In the genomic region with DNA sequence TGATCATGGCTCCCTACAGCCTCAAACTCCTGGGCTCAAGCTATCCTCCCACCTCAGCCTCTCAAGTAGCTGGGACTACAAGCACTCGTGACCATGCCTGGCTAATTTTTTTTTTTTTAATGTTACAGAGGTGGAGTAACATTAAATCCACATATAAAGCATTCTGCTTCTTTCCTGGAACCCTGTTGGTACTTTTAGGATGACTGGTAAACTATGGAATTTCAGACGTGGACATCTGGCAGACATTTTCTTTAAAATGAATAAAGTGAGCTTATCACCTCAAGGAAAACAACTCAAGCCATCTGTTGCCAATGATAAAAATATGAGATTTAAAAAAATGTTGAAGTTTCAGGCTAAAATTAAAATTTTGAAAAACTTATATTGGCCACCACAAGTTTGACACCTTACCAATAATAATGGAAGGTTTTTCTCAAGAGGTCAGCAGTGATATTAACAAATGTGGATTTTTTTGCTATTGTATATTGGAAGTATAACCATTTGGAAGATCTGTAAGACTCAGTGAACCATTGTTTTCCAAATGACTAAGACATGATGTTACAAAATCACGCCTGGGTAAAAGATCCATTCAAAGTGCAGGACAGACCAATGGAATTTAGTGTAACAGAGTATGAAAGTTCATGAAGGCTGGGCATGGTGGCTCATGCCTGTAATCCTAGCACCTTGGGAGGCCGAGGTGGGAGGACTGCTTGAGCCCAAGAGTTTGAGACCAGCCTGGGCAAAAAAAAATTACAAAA, we compare ENCODE assay signal across 21 cellular contexts. TPM values are rescaled to one million over a fixed set of nuclear protein-coding genes. Genes with fewer than 3 reads are reported as not detected.
DNase-seq lines count a peak whose midpoint lies in the region; ATAC-seq and TF ChIP-seq lines count a peak whose summit lies in the region.
"Had no signal": no experiment of that assay in that cellular context is flagged by ENCODE, and none has a peak within 500 bp of the region (broad histone marks: within the 10 kb centered on the region; RNA-seq: fewer than 3 reads in every experiment).

No MANE protein-coding gene starts in this region.

- H3K27me3 ChIP-seq in RWPE2 (ENCODE audit: insufficient read depth, poor library complexity, severe bottlenecking) (no peaks in the 10 kb centered on the region), smooth muscle cell (ENCODE audit: low read depth) (no peaks in the 10 kb centered on the region)
- H3K27me3 ChIP-seq: adrenal gland, tibial artery had no signal

- H3K36me3 ChIP-seq in RWPE2 (ENCODE audit: low read depth), result peaks cover 12% of the 10 kb centered on the region
- peaks cover 9% of the 10 kb centered on the region for H3K36me3 ChIP-seq in smooth muscle cell (ENCODE audit: low read depth)

- peaks cover 92% of the 10 kb centered on the region for H3K36me3 Mint-ChIP-seq in activated T-cell treated with anti-CD3 and anti-CD28 coated beads, Interleukin-2, amount 50 U/mL, for 24 hours (ENCODE audit: low read depth)

- no peak overlapping the region for H3K9ac ChIP-seq in smooth muscle cell (ENCODE audit: low read depth)

- H3K9me3 ChIP-seq in RWPE2 (ENCODE audit: severe bottlenecking) (no peaks in the 10 kb centered on the region), smooth muscle cell (replicated peaks; ENCODE audit: low read depth) (no peaks in the 10 kb centered on the region)
- H3K9me3 ChIP-seq: adrenal gland, tibial artery had no signal

- H3K4me2 ChIP-seq in smooth muscle cell, result no peak overlapping the region

- WGBS in smooth muscle cell (ENCODE audit: low lambda C conversion rate), result 79% methylated on average over 4 of the region's 4 CpGs

- H3K4me1 Mint-ChIP-seq in activated T-cell treated with anti-CD3 and anti-CD28 coated beads, Interleukin-2, amount 50 U/mL, for 24 hours (ENCODE audit: low read depth), result no peaks in the 10 kb centered on the region
- H3K4me1 Mint-ChIP-seq: activated B cell treated with CpG ODN at 0.5 μM for 24 hours had no signal

- no peaks in the 10 kb centered on the region for H3F3A ChIP-seq in smooth muscle cell (ENCODE audit: low read depth)

- TF ChIP-seq CTCF in RWPE2 (IDR thresholded peaks at IDR 0.05; ENCODE audit: poor library complexity, severe bottlenecking) (no peak), smooth muscle cell (IDR thresholded peaks at IDR 0.05; ENCODE audit: borderline replicate concordance, insufficient read depth, poor library complexity, severe bottlenecking) (no peak)

- H3K79me2 ChIP-seq in smooth muscle cell (ENCODE audit: low read depth), result no peaks in the 10 kb centered on the region

- no peak overlapping the region for H2AFZ ChIP-seq in smooth muscle cell (ENCODE audit: low read depth)

- H3K27ac Mint-ChIP-seq in activated T-cell treated with anti-CD3 and anti-CD28 coated beads, Interleukin-2, amount 50 U/mL, for 24 hours, result peak overlapping the region; percentile 26
- H3K27ac Mint-ChIP-seq: activated B cell treated with CpG ODN at 0.5 μM for 24 hours; CD8-positive, alpha-beta T cell; T-helper 1 cell treated with Interleukin-12 subunit alpha and Interleukin-12 subunit beta and Interleukin-4 antibody, amounts not matched to agents 30 μg/mL and 1 μg/mL, for 36 hours had no signal

- no peaks in the 10 kb centered on the region for H3K27me3 Mint-ChIP-seq in activated T-cell treated with anti-CD3 and anti-CD28 coated beads, Interleukin-2, amount 50 U/mL, for 24 hours
- H3K27me3 Mint-ChIP-seq: activated B cell treated with CpG ODN at 0.5 μM for 24 hours had no signal

- H3K4me1 ChIP-seq in RWPE2 (ENCODE audit: insufficient read depth, poor library complexity, severe bottlenecking), result no peaks in the 10 kb centered on the region
- no peaks in the 10 kb centered on the region for H3K4me1 ChIP-seq in smooth muscle cell (ENCODE audit: low read depth)
- H3K4me1 ChIP-seq: adrenal gland, tibial artery had no signal

- no peak overlapping the region for H3K4me3 Mint-ChIP-seq in activated T-cell treated with anti-CD3 and anti-CD28 coated beads, Interleukin-2, amount 50 U/mL, for 24 hours
- H3K4me3 Mint-ChIP-seq: activated B cell treated with CpG ODN at 0.5 μM for 24 hours; CD8-positive, alpha-beta T cell; T-helper 1 cell treated with Interleukin-12 subunit alpha and Interleukin-12 subunit beta and Interleukin-4 antibody, amounts not matched to agents 30 μg/mL and 1 μg/mL, for 36 hours had no signal

- ATAC-seq in RWPE2 (ENCODE audit: low read depth), result peak; percentile 49; the same call in 1 of the 3 replicates
- peak; percentile 14 for ATAC-seq in esophagus mucosa
- ATAC-seq: CD8-positive, alpha-beta T cell; left lobe of liver had no signal

- H3K9me3 Mint-ChIP-seq in activated T-cell treated with anti-CD3 and anti-CD28 coated beads, Interleukin-2, amount 50 U/mL, for 24 hours, result no peaks in the 10 kb centered on the region
- H3K9me3 Mint-ChIP-seq: activated B cell treated with CpG ODN at 0.5 μM for 24 hours; CD8-positive, alpha-beta T cell; T-helper 1 cell treated with Interleukin-12 subunit alpha and Interleukin-12 subunit beta and Interleukin-4 antibody, amounts not matched to agents 30 μg/mL and 1 μg/mL, for 36 hours had no signal

- H3K27ac ChIP-seq in RWPE2 (ENCODE audit: poor library complexity, severe bottlenecking) (no peak overlapping the region), smooth muscle cell (ENCODE audit: low read depth) (peak overlapping the region; percentile 30)
- H3K27ac ChIP-seq: adrenal gland, tibial artery had no signal

- H3K4me3 ChIP-seq in RWPE2 (ENCODE audit: severe bottlenecking) (no peak overlapping the region), smooth muscle cell (no peak overlapping the region)
- H3K4me3 ChIP-seq: adrenal gland, tibial artery had no signal

- H4K20me1 ChIP-seq in smooth muscle cell (ENCODE audit: low read depth), result peaks cover 3% of the 10 kb centered on the region

- DNase-seq in activated T-cell treated with anti-CD3 and anti-CD28 coated beads, Interleukin-2, amount 50 U/mL, for 24 hours, result no peak
- DNase-seq in activated T-cell treated with anti-CD3 and anti-CD28 coated beads, Interleukin-2, amount 50 U/mL, for 1 hour, result no peak
- no peak for DNase-seq in RWPE2 (ENCODE audit: low spot score)
- no peak for DNase-seq in smooth muscle cell (lab: John Stamatoyannopoulos, UW; ENCODE audit: unreplicated experiment)
- no peak for DNase-seq in hypothalamus (lab: John Stamatoyannopoulos, UW)
- no peak for DNase-seq in NCI-H1048 (lab: John Stamatoyannopoulos, UW)
- DNase-seq in UCSD-AML1 (lab: John Stamatoyannopoulos, UW; ENCODE audit: unreplicated experiment), result no peak
- DNase-seq: ACHN; activated B cell treated with CpG ODN at 0.5 μM for 24 hours; adrenal gland; CD8-positive, alpha-beta T cell; foreskin melanocyte; GOT3; NCI-H187 treated with DMSO at 0.1 percent for 48 hours; retina; SHP77; stimulated activated naive CD4-positive, alpha-beta T cell; tibial artery had no signal

RNA-seq across cellular contexts. Expression of a gene that starts 52.7 kb away (rescaled TPM):
- total RNA-seq in esophagus mucosa (35.7 TPM), smooth muscle cell (49.5 and 56.2 TPM in 2 replicates)
- polyA plus RNA-seq in smooth muscle cell, result 26.1 and 31.5 TPM in 2 replicates
